ENCODE assay signal across 24 cellular contexts in genomic region chr9:96214639-96215038, GRCh38.
"Had no signal": no experiment of that assay in that cellular context is flagged by ENCODE, and none has a peak within 500 bp of the region (broad histone marks: within the 10 kb centered on the region; RNA-seq: fewer than 3 reads in every experiment).

No MANE protein-coding gene starts in this region.

- H3K9me3 Mint-ChIP-seq: activated B cell treated with CpG ODN at 0.5 μM for 24 hours; activated CD4-positive, alpha-beta T cell treated with anti-CD3 and anti-CD28 coated beads, Interleukin-2, amount 10 ng/mL, durations not matched to agents 24 days and 14 days; activated naive CD4-positive, alpha-beta T cell treated with anti-CD3 and anti-CD28 coated beads, Interleukin-2, amount 50 U/mL, for 24 hours; activated T-cell treated with anti-CD3 and anti-CD28 coated beads, Interleukin-2, amount 50 U/mL, for 24 hours; activated T-helper 1 cell treated with anti-CD3 and anti-CD28 coated beads, Interleukin-12 subunit alpha, Interleukin-12 subunit beta, Interleukin-2, Interleukin-4 antibody, amounts not matched to agents 30 ng/mL and 10 ng/mL and 1 ng/mL, durations not matched to agents 14 hours and 24 hours and 36 hours had no signal

- H3K36me3 Mint-ChIP-seq: activated CD8-positive, alpha-beta memory T cell treated with anti-CD3 and anti-CD28 coated beads, Interleukin-2, amount 10 ng/mL, durations not matched to agents 7 days and 5 days; activated naive CD4-positive, alpha-beta T cell treated with anti-CD3 and anti-CD28 coated beads, Interleukin-2, amount 50 U/mL, for 24 hours had no signal

- H3K27ac ChIP-seq: breast epithelium had no signal

- H3K4me1 ChIP-seq: breast epithelium had no signal

- H3K4me3 Mint-ChIP-seq: activated B cell treated with CpG ODN at 0.5 μM for 24 hours; activated CD4-positive, alpha-beta T cell treated with anti-CD3 and anti-CD28 coated beads, Interleukin-2, amount 10 ng/mL, durations not matched to agents 24 days and 14 days; activated CD8-positive, alpha-beta memory T cell treated with anti-CD3 and anti-CD28 coated beads, Interleukin-2, amount 10 ng/mL, durations not matched to agents 7 days and 5 days; activated naive CD4-positive, alpha-beta T cell treated with anti-CD3 and anti-CD28 coated beads, Interleukin-2, amount 50 U/mL, for 24 hours; activated T-cell treated with anti-CD3 and anti-CD28 coated beads, Interleukin-2, amount 50 U/mL, for 24 hours; activated T-helper 1 cell treated with anti-CD3 and anti-CD28 coated beads, Interleukin-12 subunit alpha, Interleukin-12 subunit beta, Interleukin-2, Interleukin-4 antibody, amounts not matched to agents 30 ng/mL and 10 ng/mL and 1 ng/mL, durations not matched to agents 14 hours and 24 hours and 36 hours; T-helper 17 cell had no signal

- H3K27ac Mint-ChIP-seq: activated B cell treated with CpG ODN at 0.5 μM for 24 hours; activated CD4-positive, alpha-beta T cell treated with anti-CD3 and anti-CD28 coated beads, Interleukin-2, amount 10 ng/mL, durations not matched to agents 24 days and 14 days; activated CD8-positive, alpha-beta memory T cell treated with anti-CD3 and anti-CD28 coated beads, Interleukin-2, amount 10 ng/mL, durations not matched to agents 7 days and 5 days; activated naive CD4-positive, alpha-beta T cell treated with anti-CD3 and anti-CD28 coated beads, Interleukin-2, amount 50 U/mL, for 24 hours; activated T-cell treated with anti-CD3 and anti-CD28 coated beads, Interleukin-2, amount 50 U/mL, for 24 hours; activated T-helper 1 cell treated with anti-CD3 and anti-CD28 coated beads, Interleukin-12 subunit alpha, Interleukin-12 subunit beta, Interleukin-2, Interleukin-4 antibody, amounts not matched to agents 30 ng/mL and 10 ng/mL and 1 ng/mL, durations not matched to agents 14 hours and 24 hours and 36 hours; T-helper 17 cell had no signal

- H3K36me3 ChIP-seq: breast epithelium had no signal

- H3K4me3 ChIP-seq: breast epithelium had no signal

- DNase-seq: activated B cell treated with CpG ODN at 0.5 μM for 24 hours; activated CD4-positive, alpha-beta T cell treated with anti-CD3 and anti-CD28 coated beads for 1 hour; activated CD4-positive, alpha-beta T cell treated with anti-CD3 and anti-CD28 coated beads, Interleukin-2, amount 10 ng/mL, durations not matched to agents 24 days and 14 days; activated CD4-positive, alpha-beta T cell treated with anti-CD3 and anti-CD28 coated beads, Interleukin-2, amount 50 U/mL, for 48 hours; activated CD8-positive, alpha-beta memory T cell treated with anti-CD3 and anti-CD28 coated beads, Interleukin-2, amount 10 ng/mL, durations not matched to agents 7 days and 5 days; activated effector memory CD4-positive, alpha-beta T cell treated with Interleukin-2 at 50 U/mL for 16 hours; activated naive CD4-positive, alpha-beta T cell; activated T-cell treated with anti-CD3 and anti-CD28 coated beads, Interleukin-2, amount 50 U/mL, for 24 hours; aorta; caudate nucleus; NCI-H1092 treated with DMSO at 0.1 percent for 48 hours; NCI-H1417 treated with DMSO at 0.1 percent for 48 hours; NCI-H1694 treated with DMSO at 0.1 percent for 48 hours; NCI-H2029 treated with DMSO at 0.1 percent for 48 hours; NCI-H345; NCI-H510A; NCI-H526 treated with DMSO at 0.1 percent for 48 hours; OCI-M1; RPMI8226; T-helper 17 cell; T-helper 9 cell had no signal

- H3K9me3 ChIP-seq: breast epithelium had no signal
